1 cellular context compared by ENCODE assay signal in the genomic region with DNA sequence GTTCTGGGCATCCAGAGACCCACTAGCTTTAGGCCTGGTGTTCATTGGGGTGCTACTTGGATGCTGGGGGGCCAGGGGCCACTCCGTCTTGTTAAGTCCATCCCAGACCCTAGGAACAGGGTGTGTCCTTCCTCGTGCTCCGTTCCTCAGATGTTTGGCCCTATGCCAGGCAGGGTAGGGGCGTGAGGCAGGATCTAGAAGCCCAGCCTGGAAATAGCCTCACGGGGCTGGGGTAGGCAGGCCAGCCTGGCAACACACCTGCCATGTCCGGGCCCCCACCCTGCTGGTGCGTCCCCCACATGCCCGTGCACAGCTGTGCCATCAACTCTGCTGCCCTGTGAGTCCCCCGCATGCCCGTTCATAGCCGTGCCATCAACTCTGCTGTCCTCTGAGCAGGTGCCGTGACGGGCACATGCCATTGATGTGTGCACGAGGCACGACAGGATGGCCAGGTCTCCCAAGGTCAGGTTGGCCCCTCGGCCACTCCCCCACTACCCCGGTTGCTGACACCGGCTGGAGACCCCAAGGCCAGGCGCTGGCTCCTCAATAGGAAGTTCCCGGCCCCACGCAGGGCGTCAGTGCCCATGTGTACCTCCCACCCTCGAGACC.
A peak's percentile ranks its signal among the peaks of the same experiment; 100 is the strongest.
TF ChIP-seq lines count a peak whose summit lies in the region.

No MANE protein-coding gene starts in this region.

TF ChIP-seq in K562, 482 proteins besides CTCF, POLR2A, EP300 and RAD21:
- TF ChIP-seq ZNF140 (CRISPR knock-in tag; IDR thresholded peaks at IDR 0.05) (no peak), TEAD1 (CRISPR knock-in tag; IDR thresholded peaks at IDR 0.05) (0 out of 4 replicates have a peak, but pooled peaks of 1 of the 2 experiments have one; percentile 9), ZNF780A (CRISPR knock-in tag; IDR thresholded peaks at IDR 0.05) (no peak), HNRNPL (IDR thresholded peaks at IDR 0.05; ENCODE audit: low read depth, low read length) (0 out of 2 replicates have a peak, but pooled peaks have one; percentile 37), ZC3H11A (IDR thresholded peaks at IDR 0.05; ENCODE audit: low read depth, low read length) (no peak), ZKSCAN3 (CRISPR knock-in tag; IDR thresholded peaks at IDR 0.05) (no peak), ZNF717 (CRISPR knock-in tag; IDR thresholded peaks at IDR 0.05) (no peak; the same call in 1 of the 2 replicates), ZBTB7A (IDR thresholded peaks at IDR 0.05; ENCODE audit: borderline replicate concordance, control insufficient read depth, low read depth, low read length) (0 out of 2 replicates have a peak, but pooled peaks have one; percentile 28), GABPA (tag; conservative IDR thresholded peaks at IDR 0.05; ENCODE audit: low read depth) (no peak), NFIX (CRISPR knock-in tag; IDR thresholded peaks at IDR 0.05; ENCODE audit: low read depth) (peak; percentile 48), PML (IDR thresholded peaks at IDR 0.05; ENCODE audit: low read length) (no peak), ZNF785 (CRISPR knock-in tag; IDR thresholded peaks at IDR 0.05) (no peak), PCBP1 (IDR thresholded peaks at IDR 0.05; ENCODE audit: low read depth, low read length, poor library complexity, severe bottlenecking) (peak; percentile 11), FOSL1 (tag; conservative IDR thresholded peaks at IDR 0.05) (no peak), BCL6 (CRISPR knock-in tag; IDR thresholded peaks at IDR 0.05) (no peak), ZNF280A (IDR thresholded peaks at IDR 0.05; ENCODE audit: low read depth, partially characterized antibody) (no peak), MITF (IDR thresholded peaks at IDR 0.05) (no peak), NR1H2 (CRISPR knock-in tag; IDR thresholded peaks at IDR 0.05) (no peak), PTBP1 (IDR thresholded peaks at IDR 0.05; ENCODE audit: low read depth, low read length) (no peak), NFIC (IDR thresholded peaks at IDR 0.05) (peak; percentile 97), JUN (IDR thresholded peaks at IDR 0.05; ENCODE audit: borderline replicate concordance, low read depth, low read length) (no peak), JUN (CRISPR knock-in tag; IDR thresholded peaks at IDR 0.05; ENCODE audit: borderline replicate concordance) (no peak), RFX1 (IDR thresholded peaks at IDR 0.05) (no peak), MECOM (CRISPR knock-in tag; IDR thresholded peaks at IDR 0.05) (no peak), NR2C2 (CRISPR knock-in tag; IDR thresholded peaks at IDR 0.05) (no peak), NR2C2 (tag; IDR thresholded peaks at IDR 0.05) (0 out of 2 replicates have a peak, but pooled peaks have one; percentile 11), RBFOX2 (IDR thresholded peaks at IDR 0.05; ENCODE audit: low read depth, low read length) (peak; percentile 31; the same call in 1 of the 2 replicates), ETS2 (tag; IDR thresholded peaks at IDR 0.05; ENCODE audit: borderline replicate concordance, poor library complexity, severe bottlenecking) (no peak), MYNN (IDR thresholded peaks at IDR 0.05) (0 out of 2 replicates have a peak, but pooled peaks have one; percentile 12), MYNN (CRISPR knock-in tag; IDR thresholded peaks at IDR 0.05) (no peak), NRF1 (conservative IDR thresholded peaks at IDR 0.05 in 1 of 2, IDR thresholded peaks at IDR 0.05 in 1 of 2) (no peak), ZNF174 (CRISPR knock-in tag; IDR thresholded peaks at IDR 0.05) (no peak)
- TF ChIP-seq, protein P1, sequence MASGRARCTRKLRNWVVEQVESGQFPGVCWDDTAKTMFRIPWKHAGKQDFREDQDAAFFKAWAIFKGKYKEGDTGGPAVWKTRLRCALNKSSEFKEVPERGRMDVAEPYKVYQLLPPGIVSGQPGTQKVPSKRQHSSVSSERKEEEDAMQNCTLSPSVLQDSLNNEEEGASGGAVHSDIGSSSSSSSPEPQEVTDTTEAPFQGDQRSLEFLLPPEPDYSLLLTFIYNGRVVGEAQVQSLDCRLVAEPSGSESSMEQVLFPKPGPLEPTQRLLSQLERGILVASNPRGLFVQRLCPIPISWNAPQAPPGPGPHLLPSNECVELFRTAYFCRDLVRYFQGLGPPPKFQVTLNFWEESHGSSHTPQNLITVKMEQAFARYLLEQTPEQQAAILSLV (tag; IDR thresholded peaks at IDR 0.05) = no peak
- TF ChIP-seq, protein P2, sequence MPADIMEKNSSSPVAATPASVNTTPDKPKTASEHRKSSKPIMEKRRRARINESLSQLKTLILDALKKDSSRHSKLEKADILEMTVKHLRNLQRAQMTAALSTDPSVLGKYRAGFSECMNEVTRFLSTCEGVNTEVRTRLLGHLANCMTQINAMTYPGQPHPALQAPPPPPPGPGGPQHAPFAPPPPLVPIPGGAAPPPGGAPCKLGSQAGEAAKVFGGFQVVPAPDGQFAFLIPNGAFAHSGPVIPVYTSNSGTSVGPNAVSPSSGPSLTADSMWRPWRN (IDR thresholded peaks at IDR 0.05; ENCODE audit: low read depth) = no peak
- TF ChIP-seq, protein P3, sequence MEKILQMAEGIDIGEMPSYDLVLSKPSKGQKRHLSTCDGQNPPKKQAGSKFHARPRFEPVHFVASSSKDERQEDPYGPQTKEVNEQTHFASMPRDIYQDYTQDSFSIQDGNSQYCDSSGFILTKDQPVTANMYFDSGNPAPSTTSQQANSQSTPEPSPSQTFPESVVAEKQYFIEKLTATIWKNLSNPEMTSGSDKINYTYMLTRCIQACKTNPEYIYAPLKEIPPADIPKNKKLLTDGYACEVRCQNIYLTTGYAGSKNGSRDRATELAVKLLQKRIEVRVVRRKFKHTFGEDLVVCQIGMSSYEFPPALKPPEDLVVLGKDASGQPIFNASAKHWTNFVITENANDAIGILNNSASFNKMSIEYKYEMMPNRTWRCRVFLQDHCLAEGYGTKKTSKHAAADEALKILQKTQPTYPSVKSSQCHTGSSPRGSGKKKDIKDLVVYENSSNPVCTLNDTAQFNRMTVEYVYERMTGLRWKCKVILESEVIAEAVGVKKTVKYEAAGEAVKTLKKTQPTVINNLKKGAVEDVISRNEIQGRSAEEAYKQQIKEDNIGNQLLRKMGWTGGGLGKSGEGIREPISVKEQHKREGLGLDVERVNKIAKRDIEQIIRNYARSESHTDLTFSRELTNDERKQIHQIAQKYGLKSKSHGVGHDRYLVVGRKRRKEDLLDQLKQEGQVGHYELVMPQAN (IDR thresholded peaks at IDR 0.05; ENCODE audit: borderline replicate concordance) = no peak
- TF ChIP-seq, protein P4, sequence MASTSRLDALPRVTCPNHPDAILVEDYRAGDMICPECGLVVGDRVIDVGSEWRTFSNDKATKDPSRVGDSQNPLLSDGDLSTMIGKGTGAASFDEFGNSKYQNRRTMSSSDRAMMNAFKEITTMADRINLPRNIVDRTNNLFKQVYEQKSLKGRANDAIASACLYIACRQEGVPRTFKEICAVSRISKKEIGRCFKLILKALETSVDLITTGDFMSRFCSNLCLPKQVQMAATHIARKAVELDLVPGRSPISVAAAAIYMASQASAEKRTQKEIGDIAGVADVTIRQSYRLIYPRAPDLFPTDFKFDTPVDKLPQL (IDR thresholded peaks at IDR 0.05; ENCODE audit: extremely low read depth, insufficient read length) = no peak
